ENCODE assay signal across 9 cellular contexts in genomic region chr15:63896336-63897115, GRCh38.
DNase-seq lines count a peak whose midpoint lies in the region; ATAC-seq, FAIRE-seq and TF ChIP-seq lines count a peak whose summit lies in the region.
"Had no signal": no experiment of that assay in that cellular context is flagged by ENCODE, and none has a peak within 500 bp of the region (broad histone marks: within the 10 kb centered on the region; RNA-seq: fewer than 3 reads in every experiment).

No MANE protein-coding gene starts in this region.

- H2BK12ac ChIP-seq in neuronal stem cell (ENCODE audit: low read length) = peak overlapping the region; percentile 24

- DNase-seq in activated naive CD4-positive, alpha-beta T cell treated with anti-CD3 and anti-CD28 coated beads, Interleukin-2, amount 10 ng/mL, durations not matched to agents 7 days and 5 days = no peak
- DNase-seq in MV-4-11 (lab: John Stamatoyannopoulos, UW) = peak; percentile 97
- peak; percentile 26 for DNase-seq in bronchial epithelial cell (ENCODE audit: low read depth)
- no peak for DNase-seq in neuronal stem cell (ENCODE audit: low spot score)
- no peak for DNase-seq in epidermal melanocyte (ENCODE audit: insufficient read length, low spot score)
- no peak for DNase-seq in activated naive CD4-positive, alpha-beta T cell treated with Interleukin-2 at 50 U/mL for 16 hours

- H3K4ac ChIP-seq in neuronal stem cell (ENCODE audit: low read length) = no peak overlapping the region

- H3K18ac ChIP-seq in neuronal stem cell (ENCODE audit: low read length) = peak overlapping the region; percentile 13

- H3K79me1 ChIP-seq in neuronal stem cell (ENCODE audit: low read depth, low read length) = no peaks in the 10 kb centered on the region

- no peak overlapping the region for H2AK5ac ChIP-seq in neuronal stem cell (ENCODE audit: low read depth, low read length)

- H2BK15ac ChIP-seq in neuronal stem cell (ENCODE audit: low read length) = no peak overlapping the region

- H3K9me3 ChIP-seq in neuronal stem cell (replicated peaks in 1 of 2; ENCODE audit: control insufficient read depth in 2 of 2, insufficient read depth in 1 of 2, low read depth in 1 of 2, low read length in 2 of 2) = no peaks in the 10 kb centered on the region

- no peak for TF ChIP-seq CTCF in bronchial epithelial cell (IDR thresholded peaks at IDR 0.05; ENCODE audit: insufficient read depth, low read length, severe bottlenecking)

- H2BK5ac ChIP-seq in neuronal stem cell (ENCODE audit: low read length) = no peak overlapping the region

- no peaks in the 10 kb centered on the region for H3K27me3 Mint-ChIP-seq in activated naive CD4-positive, alpha-beta T cell treated with anti-CD3 and anti-CD28 coated beads, Interleukin-2, amount 50 U/mL, for 24 hours
- H3K27me3 Mint-ChIP-seq in activated naive CD4-positive, alpha-beta T cell treated with anti-CD3 and anti-CD28 coated beads, Interleukin-2, amount 10 ng/mL, durations not matched to agents 7 days and 5 days = peaks cover 5% of the 10 kb centered on the region

- no peak overlapping the region for H4K8ac ChIP-seq in neuronal stem cell (ENCODE audit: low read depth, low read length)

- H3K9me3 Mint-ChIP-seq in activated naive CD4-positive, alpha-beta T cell treated with anti-CD3 and anti-CD28 coated beads, Interleukin-2, amount 50 U/mL, for 24 hours = no peaks in the 10 kb centered on the region
- peaks cover 4% of the 10 kb centered on the region for H3K9me3 Mint-ChIP-seq in activated naive CD4-positive, alpha-beta T cell treated with anti-CD3 and anti-CD28 coated beads, Interleukin-2, amount 10 ng/mL, durations not matched to agents 7 days and 5 days

- H3K4me3 Mint-ChIP-seq in activated naive CD4-positive, alpha-beta T cell treated with anti-CD3 and anti-CD28 coated beads, Interleukin-2, amount 50 U/mL, for 24 hours = no peak overlapping the region
- no peak overlapping the region for H3K4me3 Mint-ChIP-seq in activated naive CD4-positive, alpha-beta T cell treated with anti-CD3 and anti-CD28 coated beads, Interleukin-2, amount 10 ng/mL, durations not matched to agents 7 days and 5 days

- H3K4me1 Mint-ChIP-seq in activated naive CD4-positive, alpha-beta T cell treated with anti-CD3 and anti-CD28 coated beads, Interleukin-2, amount 50 U/mL, for 24 hours = peaks cover 79% of the 10 kb centered on the region
- peaks cover 75% of the 10 kb centered on the region for H3K4me1 Mint-ChIP-seq in activated naive CD4-positive, alpha-beta T cell treated with anti-CD3 and anti-CD28 coated beads, Interleukin-2, amount 10 ng/mL, durations not matched to agents 7 days and 5 days

- CTCF ChIA-PET in activated naive CD4-positive, alpha-beta T cell treated with anti-CD3 and anti-CD28 coated beads, Interleukin-2, amount 10 ng/mL, durations not matched to agents 7 days and 5 days (lab: Charles Lee) = interaction anchor here (1.2 to 1.5 kb wide), 2 partner anchors 59 to 114 kb away, joined by 3 to 4 read pairs; no protein-coding TSS in a partner anchor

- H3K4me1 ChIP-seq in neuronal stem cell (ENCODE audit: control insufficient read depth in 2 of 2, insufficient read depth in 1 of 2, low read depth in 1 of 2, low read length in 2 of 2) = peaks cover 11 to 16% of the 10 kb centered on the region in 2 donors

- H3K36me3 ChIP-seq in bronchial epithelial cell (ENCODE audit: control insufficient read depth, insufficient read depth, low read length) (no peaks in the 10 kb centered on the region), neuronal stem cell (replicated peaks in 1 of 2; ENCODE audit: control insufficient read depth in 2 of 2, insufficient read depth in 2 of 2, low read length in 2 of 2) (no peaks in the 10 kb centered on the region)

- H3K27ac Mint-ChIP-seq in activated naive CD4-positive, alpha-beta T cell treated with anti-CD3 and anti-CD28 coated beads, Interleukin-2, amount 50 U/mL, for 24 hours = peak overlapping the region; percentile 55
- no peak overlapping the region for H3K27ac Mint-ChIP-seq in activated naive CD4-positive, alpha-beta T cell treated with anti-CD3 and anti-CD28 coated beads, Interleukin-2, amount 10 ng/mL, durations not matched to agents 7 days and 5 days

- FAIRE-seq in bronchial epithelial cell (lab: Jason Lieb, UNC) = no peak
- FAIRE-seq: endometrium had no signal

- WGBS in neuronal stem cell (ENCODE audit: extremely low coverage in 2 of 2, insufficient read length in 2 of 2, insufficient replicate concordance in 1 of 2), 2 donors = no CpG with 5 or more reads among the region's 15 CpGs

- no peak overlapping the region for H2BK120ac ChIP-seq in neuronal stem cell (ENCODE audit: low read depth, low read length)

- ATAC-seq in HG02623 (IDR thresholded peaks at IDR 0.05; ENCODE audit: unreplicated experiment) = peak; percentile 58

- H3K4me2 ChIP-seq in neuronal stem cell (ENCODE audit: insufficient read depth, low read length, poor library complexity, severe bottlenecking) = no peak overlapping the region

- H3K27me3 ChIP-seq in bronchial epithelial cell (ENCODE audit: control insufficient read depth, insufficient read depth, low read length) (no peaks in the 10 kb centered on the region), neuronal stem cell (ENCODE audit: control insufficient read depth in 3 of 3, insufficient read depth in 3 of 3, low read depth in 1 of 3, low read length in 3 of 3) (no peaks in the 10 kb centered on the region)

- no peak overlapping the region for H4K91ac ChIP-seq in neuronal stem cell (ENCODE audit: low read depth, low read length, poor library complexity)

- H3K14ac ChIP-seq in neuronal stem cell (ENCODE audit: low read length) = no peak overlapping the region

- no peak overlapping the region for H3K27ac ChIP-seq in neuronal stem cell (replicated peaks; ENCODE audit: low read length)

- no peak overlapping the region for H3K9ac ChIP-seq in neuronal stem cell (ENCODE audit: low read depth, low read length, poor library complexity)

- peaks cover 3% of the 10 kb centered on the region for H3K36me3 Mint-ChIP-seq in activated naive CD4-positive, alpha-beta T cell treated with anti-CD3 and anti-CD28 coated beads, Interleukin-2, amount 50 U/mL, for 24 hours
- H3K36me3 Mint-ChIP-seq in activated naive CD4-positive, alpha-beta T cell treated with anti-CD3 and anti-CD28 coated beads, Interleukin-2, amount 10 ng/mL, durations not matched to agents 7 days and 5 days = no peaks in the 10 kb centered on the region

- H3K4me3 ChIP-seq in bronchial epithelial cell (ENCODE audit: low read depth, low read length) (no peak overlapping the region), neuronal stem cell (ENCODE audit: low read length in 2 of 2) (no peak overlapping the region)

- no peak overlapping the region for H3K23ac ChIP-seq in neuronal stem cell (ENCODE audit: low read depth, low read length, poor library complexity)

- H2AFZ ChIP-seq in neuronal stem cell (ENCODE audit: low read length) = peak overlapping the region; percentile 54

Comparison
In these comparisons a context has a peak if more than half of its experiments do, and no peak if none do; other contexts are left out.
1. DNase-seq: peak in MV-4-11 (single experiment) and bronchial epithelial cell (single experiment); none in activated naive CD4-positive, alpha-beta T cell treated with anti-CD3 and anti-CD28 coated beads, Interleukin-2, amount 10 ng/mL, durations not matched to agents 7 days and 5 days (single experiment), neuronal stem cell (single experiment), epidermal melanocyte (single experiment) and activated naive CD4-positive, alpha-beta T cell treated with Interleukin-2 at 50 U/mL for 16 hours (single experiment).